11 cellular contexts compared by ENCODE assay signal in genomic region chr3:72582211-72582878, GRCh38.
DNase-seq lines count a peak whose midpoint lies in the region; ATAC-seq and TF ChIP-seq lines count a peak whose summit lies in the region.
"Had no signal": no experiment of that assay in that cellular context is flagged by ENCODE, and none has a peak within 500 bp of the region (broad histone marks: within the 10 kb centered on the region; RNA-seq: fewer than 3 reads in every experiment).

No MANE protein-coding gene starts in this region.

- intact Hi-C loops in uterus (cut with DNase I; ENCODE audit: low total_unique reads) = no loop called here

- peaks cover 0 to 63% (median 37%) of the 10 kb centered on the region in 11 experiments; a peak in 16 of 22 replicates for H3K27me3 ChIP-seq in BLaER1 treated with 17β-estradiol and CSF1 and Interleukin-3, amounts not matched to agents 10 nM and 100 nM
- H3K27me3 ChIP-seq in HUES6 (ENCODE audit: control insufficient read depth, insufficient read depth, low read length) (no peaks in the 10 kb centered on the region), uterus (no peaks in the 10 kb centered on the region)

- TF ChIP-seq POLR2A in uterus (IDR thresholded peaks at IDR 0.05) = no peak

- H3K4me2 ChIP-seq in BLaER1 treated with 17β-estradiol and CSF1 and Interleukin-3, amounts not matched to agents 10 nM and 100 nM = peak overlapping the region; percentile 29 to 77 (median 69)

- DNase-seq in ecto neural progenitor cell (ENCODE audit: low spot score) (no peak), NOMO-1 treated with DMSO at 0.1 percent for 48 hours (lab: John Stamatoyannopoulos, UW; ENCODE audit: unreplicated experiment) (no peak), uterus (no peak)
- DNase-seq in activated effector memory CD4-positive, alpha-beta T cell treated with anti-CD3 and anti-CD28 coated beads, Interleukin-2, amount 50 U/mL, for 16 hours = no peak
- DNase-seq: foreskin keratinocyte, HFFc6 had no signal

- TF ChIP-seq CTCF in uterus (IDR thresholded peaks at IDR 0.05) = no peak

- no peak overlapping the region; a peak in 1 of 20 replicates for H3K4me3 ChIP-seq in BLaER1 treated with 17β-estradiol and CSF1 and Interleukin-3, amounts not matched to agents 10 nM and 100 nM
- H3K4me3 ChIP-seq in HUES6 (ENCODE audit: low read depth, low read length) = no peak overlapping the region
- H3K4me3 ChIP-seq in uterus = no peak overlapping the region

- H4K20me1 ChIP-seq in BLaER1 treated with 17β-estradiol and CSF1 and Interleukin-3, amounts not matched to agents 10 nM and 100 nM = peaks cover 0 to 9% (median 0%) of the 10 kb centered on the region in 11 experiments; a peak in 1 of 22 replicates

- H3K36me3 ChIP-seq in BLaER1 treated with 17β-estradiol and CSF1 and Interleukin-3, amounts not matched to agents 10 nM and 100 nM = no peaks in the 10 kb centered on the region
- no peaks in the 10 kb centered on the region for H3K36me3 ChIP-seq in HUES6 (ENCODE audit: control insufficient read depth, insufficient read depth, low read length)
- no peaks in the 10 kb centered on the region for H3K36me3 ChIP-seq in uterus

- H3K9me3 ChIP-seq in BLaER1 treated with 17β-estradiol and CSF1 and Interleukin-3, amounts not matched to agents 10 nM and 100 nM (replicated peaks in 1 of 11) = 0 out of 22 replicates have a peak, but pooled peaks cover 0 to 5% (median 0%) of the 10 kb centered on the region in 11 experiments
- H3K9me3 ChIP-seq in HUES6 (ENCODE audit: control insufficient read depth, insufficient read depth, low read depth, low read length) (no peaks in the 10 kb centered on the region), uterus (no peaks in the 10 kb centered on the region)

- 0 out of 22 replicates have a peak overlapping the region, but pooled peaks of 1 of the 11 experiments have one; percentile 2 for H3K9ac ChIP-seq in BLaER1 treated with 17β-estradiol and CSF1 and Interleukin-3, amounts not matched to agents 10 nM and 100 nM
- H3K9ac ChIP-seq in HUES6 (ENCODE audit: low read length) = no peak overlapping the region

- peaks cover 11 to 34% (median 29%) of the 10 kb centered on the region in 10 experiments; a peak in 19 of 20 replicates for H3K4me1 ChIP-seq in BLaER1 treated with 17β-estradiol and CSF1 and Interleukin-3, amounts not matched to agents 10 nM and 100 nM
- H3K4me1 ChIP-seq in HUES6 (ENCODE audit: control insufficient read depth, insufficient read depth, low read length) (peaks cover 19% of the 10 kb centered on the region), uterus (no peaks in the 10 kb centered on the region)
- H3K4me1 ChIP-seq: foreskin keratinocyte had no signal

- H3K27ac ChIP-seq in BLaER1 treated with 17β-estradiol and CSF1 and Interleukin-3, amounts not matched to agents 10 nM and 100 nM = peak overlapping the region in 4 of 11 experiments; percentile 8 to 47 (median 20); a peak in 3 of 22 replicates
- H3K27ac ChIP-seq in HUES6 (ENCODE audit: low read depth, low read length) (peak overlapping the region; percentile 52), uterus (no peak overlapping the region)
- H3K27ac ChIP-seq: C4-2B, foreskin keratinocyte had no signal

- peak; percentile 97 for ATAC-seq in GM19043 (IDR thresholded peaks at IDR 0.05; ENCODE audit: low read depth, unreplicated experiment)
- peak; percentile 93 for ATAC-seq in HG02763 (IDR thresholded peaks at IDR 0.05; ENCODE audit: unreplicated experiment)
- ATAC-seq: foreskin keratinocyte had no signal
